In the genomic region with DNA sequence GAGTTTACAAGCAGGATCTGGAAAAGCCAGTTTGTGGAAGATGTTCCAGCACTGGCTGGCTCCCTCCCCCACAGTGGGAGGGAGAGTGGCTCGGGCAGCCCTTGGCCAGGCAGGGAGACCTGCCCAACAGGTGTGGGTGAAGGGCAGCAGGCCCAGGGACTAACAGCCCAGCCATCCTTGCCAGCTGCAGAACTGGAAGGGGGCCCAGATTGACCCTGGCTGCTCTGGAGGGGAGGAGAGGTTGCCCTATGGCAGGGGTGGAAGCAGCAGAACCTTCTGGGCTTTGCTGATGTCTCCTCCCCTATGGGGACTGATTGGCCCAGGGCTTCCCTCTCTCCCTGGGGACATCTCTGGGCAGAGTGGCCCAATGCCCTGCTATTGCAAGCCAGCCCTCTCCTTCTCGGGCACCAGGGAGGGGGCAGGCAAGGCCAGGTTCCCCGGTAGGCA, we compare ENCODE assay signal across 10 cellular contexts. TPM values are rescaled to one million over a fixed set of nuclear protein-coding genes. Genes with fewer than 3 reads are reported as not detected.
DNase-seq lines count a peak whose midpoint lies in the region; ATAC-seq, FAIRE-seq and TF ChIP-seq lines count a peak whose summit lies in the region.
"Had no signal": no experiment of that assay in that cellular context is flagged by ENCODE, and none has a peak within 500 bp of the region (broad histone marks: within the 10 kb centered on the region; RNA-seq: fewer than 3 reads in every experiment).

No MANE protein-coding gene starts in this region.

- 86% methylated on average over 3 of the region's 3 CpGs; no CpG with 5 or more reads in 1 of the 2 experiments for WGBS in H1 (ENCODE audit: extremely low coverage in 1 of 2, insufficient coverage in 1 of 2, insufficient read length in 1 of 2, insufficient replicate concordance in 2 of 2, low coverage in 1 of 2, low lambda C conversion rate in 2 of 2, missing lambda C conversion rate in 1 of 2), 2 experiments
- WGBS in esophagus muscularis mucosa = 70% methylated on average over 3 of the region's 3 CpGs

- intact Hi-C loops in esophagus muscularis mucosa (cut with DNase I) = no loop called here

- no peaks in the 10 kb centered on the region for H3K27me3 ChIP-seq in BLaER1 treated with 17β-estradiol and CSF1 and Interleukin-3, amounts not matched to agents 10 nM and 100 nM
- H3K27me3 ChIP-seq in H1 (replicated peaks in 1 of 4; ENCODE audit: control insufficient read depth in 3 of 4, extremely low read depth in 1 of 4, insufficient read depth in 3 of 4, low read length in 3 of 4) (no peaks in the 10 kb centered on the region), esophagus muscularis mucosa (no peaks in the 10 kb centered on the region)

- no peak overlapping the region for H3K4me3 ChIP-seq in BLaER1 treated with 17β-estradiol and CSF1 and Interleukin-3, amounts not matched to agents 10 nM and 100 nM
- H3K4me3 ChIP-seq in H1 (ENCODE audit: extremely low read depth in 1 of 4, insufficient read depth in 2 of 4, low read depth in 3 of 4, low read length in 4 of 4) = no peak overlapping the region
- H3K4me3 ChIP-seq in esophagus muscularis mucosa = no peak overlapping the region

- H3K4me1 ChIP-seq in BLaER1 treated with 17β-estradiol and CSF1 and Interleukin-3, amounts not matched to agents 10 nM and 100 nM = peaks cover 44 to 54% (median 50%) of the 10 kb centered on the region in 10 experiments
- peaks cover 8 to 31% (median 15%) of the 10 kb centered on the region in 4 experiments; a peak in 6 of 7 replicates for H3K4me1 ChIP-seq in H1 (replicated peaks in 1 of 4; ENCODE audit: control insufficient read depth in 3 of 4, insufficient read depth in 4 of 4, low read length in 3 of 4)
- peaks cover 12 to 25% (median 20%) of the 10 kb centered on the region in 4 donors for H3K4me1 ChIP-seq in esophagus muscularis mucosa

- H3K23me2 ChIP-seq in H1 (ENCODE audit: low read depth, low read length) = no peaks in the 10 kb centered on the region; the same call in 1 of the 2 replicates

- TF ChIP-seq CTCF in H1 (IDR thresholded peaks at IDR 0.05; ENCODE audit: control extremely low read depth in 1 of 3, insufficient read depth in 1 of 3, low read depth in 1 of 3, low read length in 3 of 3) = no peak
- no peak for TF ChIP-seq CTCF in esophagus muscularis mucosa (IDR thresholded peaks at IDR 0.05)

- H2AFZ ChIP-seq in H1 (ENCODE audit: low read length) = no peak overlapping the region

- CTCF ChIA-PET in H1 (lab: Charles Lee; ENCODE audit: partially characterized antibody) = interaction anchor here (0.7 to 25.2 kb wide), 10 partner anchors 9 to 132 kb away, joined by 3 to 280 read pairs (median 8); no protein-coding TSS in a partner anchor

- H3K4me2 ChIP-seq in BLaER1 treated with 17β-estradiol and CSF1 and Interleukin-3, amounts not matched to agents 10 nM and 100 nM = peak overlapping the region; percentile 42 to 63 (median 52); a peak in 21 of 22 replicates
- no peak overlapping the region for H3K4me2 ChIP-seq in H1 (ENCODE audit: insufficient read depth in 1 of 2, low read depth in 2 of 2, low read length in 2 of 2)

- FAIRE-seq in H1 (lab: Jason Lieb, UNC) = no peak

- no peak for TF ChIP-seq EP300 in H1 (IDR thresholded peaks at IDR 0.05; ENCODE audit: borderline replicate concordance in 1 of 2, low read depth in 2 of 2, low read length in 2 of 2)
- no peak for TF ChIP-seq EP300 in esophagus muscularis mucosa (IDR thresholded peaks at IDR 0.05)

- peak overlapping the region; percentile 41; the same call in 1 of the 2 replicates for H2BK5ac ChIP-seq in H1 (ENCODE audit: low read depth, low read length)

- no peak for ATAC-seq in HG03457 (IDR thresholded peaks at IDR 0.05; ENCODE audit: unreplicated experiment)

- no peak overlapping the region for H2BK12ac ChIP-seq in H1 (ENCODE audit: low read depth, low read length)

- H3K79me2 ChIP-seq in H1 (ENCODE audit: control insufficient read depth in 1 of 2, insufficient read depth in 2 of 2, low read length in 2 of 2) = no peaks in the 10 kb centered on the region

- no peak for TF ChIP-seq RAD21 in H1 (IDR thresholded peaks at IDR 0.05 in 1 of 2, conservative IDR thresholded peaks at IDR 0.05 in 1 of 2; ENCODE audit: low read depth in 2 of 2, low read length in 2 of 2)

- H3K18ac ChIP-seq in H1 (ENCODE audit: extremely low read depth, low read length) = 0 out of 2 replicates have a peak overlapping the region, but pooled peaks have one; percentile 13

- no peak overlapping the region for H2BK120ac ChIP-seq in H1 (replicated peaks; ENCODE audit: low read depth, low read length)

- POLR2A ChIA-PET in H1 (lab: Charles Lee; ENCODE audit: partially characterized antibody) = interaction anchor here (1.6 to 2.5 kb wide), 2 partner anchors 9 to 16 kb away, joined by 5 to 15 read pairs; no protein-coding TSS in a partner anchor

- no peak overlapping the region for H3K56ac ChIP-seq in H1 (replicated peaks; ENCODE audit: insufficient read length, low read depth, low read length)

- H2BK15ac ChIP-seq in H1 (ENCODE audit: low read length) = no peak overlapping the region

- peak overlapping the region in 1 of 11 experiments; percentile 28; a peak in 1 of 22 replicates for H3K9ac ChIP-seq in BLaER1 treated with 17β-estradiol and CSF1 and Interleukin-3, amounts not matched to agents 10 nM and 100 nM
- H3K9ac ChIP-seq in H1 (replicated peaks in 1 of 4; ENCODE audit: extremely low read depth in 1 of 4, low read depth in 3 of 4, low read length in 3 of 4) = no peak overlapping the region

- H3K9me3 ChIP-seq in BLaER1 treated with 17β-estradiol and CSF1 and Interleukin-3, amounts not matched to agents 10 nM and 100 nM (replicated peaks in 1 of 11) = no peaks in the 10 kb centered on the region
- no peaks in the 10 kb centered on the region for H3K9me3 ChIP-seq in H1 (ENCODE audit: insufficient read depth in 2 of 2, low read depth in 1 of 2, low read length in 1 of 2)
- no peaks in the 10 kb centered on the region for H3K9me3 ChIP-seq in esophagus muscularis mucosa

- DNase-seq in NCI-H2029 treated with DMSO at 0.1 percent for 48 hours (lab: John Stamatoyannopoulos, UW) (peak; percentile 57), H1 (ENCODE audit: low read depth in 1 of 2, low spot score in 2 of 2) (no peak), myocyte (ENCODE audit: low read depth) (peak; percentile 55), esophagus muscularis mucosa (ENCODE audit: extremely low spot score) (no peak), retina (no peak)
- DNase-seq in activated CD4-positive, alpha-beta T cell treated with anti-CD3 and anti-CD28 coated beads for 1 hour = no peak
- DNase-seq: CD4-positive, CD25-positive, alpha-beta regulatory T cell; stimulated activated CD4-positive, alpha-beta T cell treated with anti-CD3 and anti-CD28 coated beads, Interleukin-15, amount 100 ng/mL, for 24 hours had no signal

- H4K8ac ChIP-seq in H1 (ENCODE audit: extremely low read depth, insufficient read depth, low read length) = no peak overlapping the region

- H3K14ac ChIP-seq in H1 (ENCODE audit: insufficient read length) = no peak overlapping the region

- H3K4ac ChIP-seq in H1 (replicated peaks; ENCODE audit: insufficient read length, low read depth, low read length) = no peak overlapping the region

- H4K20me1 ChIP-seq in BLaER1 treated with 17β-estradiol and CSF1 and Interleukin-3, amounts not matched to agents 10 nM and 100 nM = no peaks in the 10 kb centered on the region
- no peaks in the 10 kb centered on the region for H4K20me1 ChIP-seq in H1 (replicated peaks in 1 of 2; ENCODE audit: control insufficient read depth in 1 of 2, insufficient read depth in 2 of 2, low read length in 2 of 2)

- TF ChIP-seq POLR2A in H1 (IDR thresholded peaks at IDR 0.05; ENCODE audit: control extremely low read depth in 1 of 2, low read depth in 2 of 2, low read length in 2 of 2) (no peak), esophagus muscularis mucosa (IDR thresholded peaks at IDR 0.05; ENCODE audit: low read depth) (no peak)

- no peak overlapping the region for H3K23ac ChIP-seq in H1 (ENCODE audit: insufficient read length)

- H4K5ac ChIP-seq in H1 (ENCODE audit: insufficient read length, low read depth, low read length) = no peak overlapping the region

- peak overlapping the region; percentile 43; the same call in 1 of the 2 replicates for H2BK20ac ChIP-seq in H1 (ENCODE audit: low read length)

- peak overlapping the region; percentile 45 for H4K91ac ChIP-seq in H1 (replicated peaks; ENCODE audit: insufficient read length, low read length)

- peaks cover 3% of the 10 kb centered on the region; the same call in 1 of the 2 replicates for H3K79me1 ChIP-seq in H1 (ENCODE audit: low read depth, low read length)

- H3K27ac ChIP-seq in BLaER1 treated with 17β-estradiol and CSF1 and Interleukin-3, amounts not matched to agents 10 nM and 100 nM = peak overlapping the region in 1 of 11 experiments; percentile 9; a peak in 1 of 22 replicates
- no peak overlapping the region for H3K27ac ChIP-seq in H1 (ENCODE audit: low read depth, low read length)
- peak overlapping the region in 2 of 4 donors; percentile 18 to 34 for H3K27ac ChIP-seq in esophagus muscularis mucosa (replicated peaks in 1 of 4)

- no peak overlapping the region; the same call in 1 of the 2 replicates for H2AK5ac ChIP-seq in H1 (ENCODE audit: low read depth, low read length)

- no peaks in the 10 kb centered on the region for H3K36me3 ChIP-seq in BLaER1 treated with 17β-estradiol and CSF1 and Interleukin-3, amounts not matched to agents 10 nM and 100 nM
- H3K36me3 ChIP-seq in H1 (ENCODE audit: control insufficient read depth in 2 of 4, insufficient read depth in 4 of 4, low read length in 3 of 4) (no peaks in the 10 kb centered on the region), esophagus muscularis mucosa (no peaks in the 10 kb centered on the region)

TF ChIP-seq in H1, 55 proteins besides CTCF, POLR2A, EP300 and RAD21 (continues in another document):
- no peak for TF ChIP-seq BCL11A (IDR thresholded peaks at IDR 0.05; ENCODE audit: low read depth in 2 of 2, low read length in 2 of 2)
- no peak for TF ChIP-seq SUZ12 (IDR thresholded peaks at IDR 0.05; ENCODE audit: low read length)
- TF ChIP-seq SRF (IDR thresholded peaks at IDR 0.05; ENCODE audit: low read depth, low read length) = no peak
- no peak for TF ChIP-seq EGR1 (IDR thresholded peaks at IDR 0.05; ENCODE audit: borderline replicate concordance, low read depth, low read length)
- no peak for TF ChIP-seq POLR2AphosphoS5 (IDR thresholded peaks at IDR 0.05; ENCODE audit: low read depth, low read length)

RNA-seq across cellular contexts. Expression of gene IRF2BPL, which starts 20.5 kb away (rescaled TPM):
- 57.0 and 59.6 TPM in 2 replicates for total RNA-seq in H1 (2021; fragmentation: NEBNext Ultra II Directional; extraction: Animal tissue kit (Norgen Biotek cat#: 25700))
- 18.8 and 32.1 TPM in 2 replicates for polyA plus RNA-seq in H1 (2011; rRNA removed)
- 22.0 TPM for polyA plus RNA-seq in H1 (2011; cell fraction: cytosol; rRNA removed)
- 27.5 TPM for polyA plus RNA-seq in H1 (2011; cell fraction: nucleus; rRNA removed)
- polyA plus RNA-seq in H1 (2012, experiment 1 of 2) = 36.5 to 43.3 TPM (median 39.3 TPM) in 4 replicates
- polyA plus RNA-seq in H1 (2012, experiment 2 of 2) = 26.8 TPM
- 21.9 TPM for polyA plus RNA-seq in H1 (2013, experiment 1 of 2)
- 22.6 TPM for polyA plus RNA-seq in H1 (2013, experiment 2 of 2)
- 7.7 and 12.6 TPM in 2 replicates for polyA minus RNA-seq in H1 (2011; rRNA and poly(A)+ RNA removed)
- 47.4 TPM for polyA minus RNA-seq in H1 (2011; cell fraction: cytosol; rRNA and poly(A)+ RNA removed)
- polyA minus RNA-seq in H1 (2011; cell fraction: nucleus; rRNA and poly(A)+ RNA removed) = 25.9 TPM
- 78.2 and 114 TPM in 2 replicates for total RNA-seq in myocyte
- polyA plus RNA-seq in myocyte (2012) = 43.7 TPM
- 100 to 1,000 TPM in 1 of 4 donors, 10 to 100 TPM in 3; 58.6 to 105 (median 98.4) TPM for total RNA-seq in esophagus muscularis mucosa

Comparison
In these comparisons a context has a peak if more than half of its experiments do, and no peak if none do; other contexts are left out.
1. H3K4me2 ChIP-seq: peak in BLaER1 treated with 17β-estradiol and CSF1 and Interleukin-3, amounts not matched to agents 10 nM and 100 nM (11 of 11); none in H1 (0 of 2).
2. DNase-seq: peak in NCI-H2029 treated with DMSO at 0.1 percent for 48 hours (single experiment) and myocyte (single experiment); none in H1 (0 of 2), esophagus muscularis mucosa (single experiment), activated CD4-positive, alpha-beta T cell treated with anti-CD3 and anti-CD28 coated beads for 1 hour (single experiment) and retina (single experiment).